In the genomic region with DNA sequence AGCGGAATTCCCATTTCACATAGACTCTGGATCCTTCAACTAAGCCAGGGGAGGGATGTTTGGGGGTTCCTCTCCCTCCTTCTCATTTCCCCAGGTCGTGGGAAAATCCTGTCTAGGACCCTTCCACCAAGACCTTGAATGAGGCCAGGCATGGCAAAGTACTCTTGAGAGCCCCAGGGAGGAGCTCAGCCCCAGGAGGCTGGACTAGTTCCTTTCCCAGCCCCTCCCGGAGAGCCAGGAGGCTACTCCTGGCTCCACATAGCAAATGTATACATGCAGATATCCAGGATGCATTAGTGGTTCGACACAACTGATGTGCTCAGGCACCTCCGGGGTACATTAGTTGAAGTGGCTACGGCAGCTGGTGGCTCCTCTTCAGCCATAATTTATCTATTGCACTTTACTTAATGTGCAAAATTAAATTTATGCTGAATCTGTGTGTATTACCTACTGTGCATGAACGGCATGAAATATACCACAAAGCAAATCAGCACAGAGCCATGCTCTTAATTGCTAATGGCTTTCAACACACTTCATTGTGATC, we compare ENCODE assay signal across 2 cellular contexts.
TF ChIP-seq lines count a peak whose summit lies in the region.

No MANE protein-coding gene starts in this region.

TF ChIP-seq in SK-N-SH, 30 proteins besides CTCF, POLR2A, EP300 and RAD21 (continued from another document):
- TF ChIP-seq, protein P1, sequence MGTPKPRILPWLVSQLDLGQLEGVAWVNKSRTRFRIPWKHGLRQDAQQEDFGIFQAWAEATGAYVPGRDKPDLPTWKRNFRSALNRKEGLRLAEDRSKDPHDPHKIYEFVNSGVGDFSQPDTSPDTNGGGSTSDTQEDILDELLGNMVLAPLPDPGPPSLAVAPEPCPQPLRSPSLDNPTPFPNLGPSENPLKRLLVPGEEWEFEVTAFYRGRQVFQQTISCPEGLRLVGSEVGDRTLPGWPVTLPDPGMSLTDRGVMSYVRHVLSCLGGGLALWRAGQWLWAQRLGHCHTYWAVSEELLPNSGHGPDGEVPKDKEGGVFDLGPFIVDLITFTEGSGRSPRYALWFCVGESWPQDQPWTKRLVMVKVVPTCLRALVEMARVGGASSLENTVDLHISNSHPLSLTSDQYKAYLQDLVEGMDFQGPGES (IDR thresholded peaks at IDR 0.05; ENCODE audit: low read depth, low read length): no peak
- no peak for TF ChIP-seq CHD2 (IDR thresholded peaks at IDR 0.05; ENCODE audit: low read length, partially characterized antibody)
- no peak for TF ChIP-seq SMC3 (IDR thresholded peaks at IDR 0.05; ENCODE audit: low read depth, low read length)
- TF ChIP-seq POLR2AphosphoS5 (IDR thresholded peaks at IDR 0.05; ENCODE audit: low read depth, low read length): no peak
- no peak for TF ChIP-seq TAF1 (IDR thresholded peaks at IDR 0.05; ENCODE audit: borderline replicate concordance, low read depth, low read length)
- TF ChIP-seq NFIC (IDR thresholded peaks at IDR 0.05; ENCODE audit: borderline replicate concordance): no peak

TF ChIP-seq in SK-N-SH treated with all-trans-retinoic acid at 6 μM for 48 hours, 23 proteins besides CTCF, POLR2A, EP300 and RAD21 (continued from another document):
- TF ChIP-seq, protein P2, sequence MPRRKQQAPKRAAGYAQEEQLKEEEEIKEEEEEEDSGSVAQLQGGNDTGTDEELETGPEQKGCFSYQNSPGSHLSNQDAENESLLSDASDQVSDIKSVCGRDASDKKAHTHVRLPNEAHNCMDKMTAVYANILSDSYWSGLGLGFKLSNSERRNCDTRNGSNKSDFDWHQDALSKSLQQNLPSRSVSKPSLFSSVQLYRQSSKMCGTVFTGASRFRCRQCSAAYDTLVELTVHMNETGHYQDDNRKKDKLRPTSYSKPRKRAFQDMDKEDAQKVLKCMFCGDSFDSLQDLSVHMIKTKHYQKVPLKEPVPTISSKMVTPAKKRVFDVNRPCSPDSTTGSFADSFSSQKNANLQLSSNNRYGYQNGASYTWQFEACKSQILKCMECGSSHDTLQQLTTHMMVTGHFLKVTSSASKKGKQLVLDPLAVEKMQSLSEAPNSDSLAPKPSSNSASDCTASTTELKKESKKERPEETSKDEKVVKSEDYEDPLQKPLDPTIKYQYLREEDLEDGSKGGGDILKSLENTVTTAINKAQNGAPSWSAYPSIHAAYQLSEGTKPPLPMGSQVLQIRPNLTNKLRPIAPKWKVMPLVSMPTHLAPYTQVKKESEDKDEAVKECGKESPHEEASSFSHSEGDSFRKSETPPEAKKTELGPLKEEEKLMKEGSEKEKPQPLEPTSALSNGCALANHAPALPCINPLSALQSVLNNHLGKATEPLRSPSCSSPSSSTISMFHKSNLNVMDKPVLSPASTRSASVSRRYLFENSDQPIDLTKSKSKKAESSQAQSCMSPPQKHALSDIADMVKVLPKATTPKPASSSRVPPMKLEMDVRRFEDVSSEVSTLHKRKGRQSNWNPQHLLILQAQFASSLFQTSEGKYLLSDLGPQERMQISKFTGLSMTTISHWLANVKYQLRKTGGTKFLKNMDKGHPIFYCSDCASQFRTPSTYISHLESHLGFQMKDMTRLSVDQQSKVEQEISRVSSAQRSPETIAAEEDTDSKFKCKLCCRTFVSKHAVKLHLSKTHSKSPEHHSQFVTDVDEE (CRISPR knock-in tag; IDR thresholded peaks at IDR 0.05): no peak
- TF ChIP-seq RARB (CRISPR knock-in tag; IDR thresholded peaks at IDR 0.05): no peak
- TF ChIP-seq ZNF70 (CRISPR knock-in tag; IDR thresholded peaks at IDR 0.05): no peak
